19 cellular contexts compared by ENCODE assay signal in genomic region chr2:65638438-65638837, GRCh38.
A peak's percentile ranks its signal among the peaks of the same experiment; 100 is the strongest.
DNase-seq lines count a peak whose midpoint lies in the region; ATAC-seq and TF ChIP-seq lines count a peak whose summit lies in the region.
"Had no signal": no experiment of that assay in that cellular context is flagged by ENCODE, and none has a peak within 500 bp of the region (broad histone marks: within the 10 kb centered on the region; RNA-seq: fewer than 3 reads in every experiment).

No MANE protein-coding gene starts in this region.

- peak overlapping the region; percentile 92 for H3K27ac ChIP-seq in SK-N-MC
- H3K27ac ChIP-seq: BLaER1 treated with 17β-estradiol and CSF1 and Interleukin-3, amounts not matched to agents 10 nM and 100 nM; cardiac muscle cell; psoas muscle had no signal

- intact Hi-C loops in activated CD4-positive, alpha-beta T cell treated with anti-CD3 and anti-CD28 coated beads, Interleukin-2, amount 10 ng/mL, durations not matched to agents 24 days and 14 days (cut with micrococcal nuclease), result no loop called here

- no peaks in the 10 kb centered on the region for H3K36me3 ChIP-seq in HAP-1 (replicated peaks)
- no peaks in the 10 kb centered on the region for H3K36me3 ChIP-seq in SK-N-MC (ENCODE audit: insufficient read depth, low read length)
- H3K36me3 ChIP-seq: BLaER1 treated with 17β-estradiol and CSF1 and Interleukin-3, amounts not matched to agents 10 nM and 100 nM; cardiac muscle cell had no signal

- peak; percentile 32 for TF ChIP-seq CTCF in AG10803 (conservative IDR thresholded peaks at IDR 0.05; ENCODE audit: low read length)
- TF ChIP-seq CTCF in glutamatergic neuron (IDR thresholded peaks at IDR 0.05; ENCODE audit: partially characterized antibody, unreplicated experiment), result peak; percentile 21

- H3K36me3 Mint-ChIP-seq in glutamatergic neuron (ENCODE audit: unreplicated experiment), result no peaks in the 10 kb centered on the region
- H3K36me3 Mint-ChIP-seq in activated CD4-positive, alpha-beta T cell treated with anti-CD3 and anti-CD28 coated beads, Interleukin-2, amount 10 ng/mL, durations not matched to agents 24 days and 14 days (ENCODE audit: low read depth), result no peaks in the 10 kb centered on the region
- H3K36me3 Mint-ChIP-seq: immature natural killer cell had no signal

- H3K4me1 Mint-ChIP-seq in glutamatergic neuron (ENCODE audit: low read depth, unreplicated experiment), result no peaks in the 10 kb centered on the region
- peaks cover 2% of the 10 kb centered on the region for H3K4me1 Mint-ChIP-seq in activated CD4-positive, alpha-beta T cell treated with anti-CD3 and anti-CD28 coated beads, Interleukin-2, amount 10 ng/mL, durations not matched to agents 24 days and 14 days

- H3K9me3 ChIP-seq in HAP-1 (no peaks in the 10 kb centered on the region), SK-N-MC (ENCODE audit: low read depth, low read length) (no peaks in the 10 kb centered on the region)
- H3K9me3 ChIP-seq: BLaER1 treated with 17β-estradiol and CSF1 and Interleukin-3, amounts not matched to agents 10 nM and 100 nM; mucosa of descending colon; psoas muscle had no signal

- H3K4me3 ChIP-seq in AG10803 (ENCODE audit: low read length), result no peak overlapping the region
- H3K4me3 ChIP-seq in HAP-1, result no peak overlapping the region
- 0 out of 2 replicates have a peak overlapping the region, but pooled peaks have one; percentile 9 for H3K4me3 ChIP-seq in SK-N-MC
- H3K4me3 ChIP-seq: BLaER1 treated with 17β-estradiol and CSF1 and Interleukin-3, amounts not matched to agents 10 nM and 100 nM; cardiac muscle cell; mucosa of descending colon; psoas muscle had no signal

- H3K9me3 Mint-ChIP-seq in glutamatergic neuron (ENCODE audit: unreplicated experiment), result peaks cover under 1% of the 10 kb centered on the region
- H3K9me3 Mint-ChIP-seq in activated CD4-positive, alpha-beta T cell treated with anti-CD3 and anti-CD28 coated beads, Interleukin-2, amount 10 ng/mL, durations not matched to agents 24 days and 14 days, result no peaks in the 10 kb centered on the region
- H3K9me3 Mint-ChIP-seq: immature natural killer cell had no signal

- no peak overlapping the region for H3K4me3 Mint-ChIP-seq in glutamatergic neuron (ENCODE audit: unreplicated experiment)
- H3K4me3 Mint-ChIP-seq in activated CD4-positive, alpha-beta T cell treated with anti-CD3 and anti-CD28 coated beads, Interleukin-2, amount 10 ng/mL, durations not matched to agents 24 days and 14 days, result no peak overlapping the region
- H3K4me3 Mint-ChIP-seq: immature natural killer cell had no signal

- H3K27me3 ChIP-seq in HAP-1 (ENCODE audit: low read depth), result peaks cover 4% of the 10 kb centered on the region; the same call in 1 of the 2 replicates
- H3K27me3 ChIP-seq: BLaER1 treated with 17β-estradiol and CSF1 and Interleukin-3, amounts not matched to agents 10 nM and 100 nM; cardiac muscle cell had no signal

- no peaks in the 10 kb centered on the region for H3K27me3 Mint-ChIP-seq in glutamatergic neuron (ENCODE audit: unreplicated experiment)
- no peaks in the 10 kb centered on the region for H3K27me3 Mint-ChIP-seq in activated CD4-positive, alpha-beta T cell treated with anti-CD3 and anti-CD28 coated beads, Interleukin-2, amount 10 ng/mL, durations not matched to agents 24 days and 14 days

- in situ Hi-C loops in HAP-1 (cut with MboI; ENCODE audit: low sequenced_read_pairs), result loop anchor here (25.0 kb wide), 2 partner anchors 799 to 924 kb away; partner anchors contain the start of gene MEIS1

- peaks cover 40% of the 10 kb centered on the region for H3K4me1 ChIP-seq in HAP-1
- H3K4me1 ChIP-seq: psoas muscle had no signal

- H3K27ac Mint-ChIP-seq in glutamatergic neuron (ENCODE audit: unreplicated experiment), result no peak overlapping the region
- no peak overlapping the region for H3K27ac Mint-ChIP-seq in activated CD4-positive, alpha-beta T cell treated with anti-CD3 and anti-CD28 coated beads, Interleukin-2, amount 10 ng/mL, durations not matched to agents 24 days and 14 days
- H3K27ac Mint-ChIP-seq: immature natural killer cell had no signal

- DNase-seq in AG10803 (ENCODE audit: low read depth) (no peak), HAP-1 (ENCODE audit: low spot score in 2 of 2) (peak; percentile 44 to 55), SK-N-MC (ENCODE audit: low read depth, low spot score) (no peak), glutamatergic neuron (no peak), Ammon's horn (ENCODE audit: low spot score) (no peak), cerebellum (ENCODE audit: low spot score) (no peak)
- no peak for DNase-seq in activated CD4-positive, alpha-beta T cell treated with anti-CD3 and anti-CD28 coated beads, Interleukin-2, amount 10 ng/mL, durations not matched to agents 24 days and 14 days
- DNase-seq: activated CD4-positive, alpha-beta T cell treated with anti-CD3 and anti-CD28 coated beads, Interleukin-2, amount 50 U/mL, for 4 hours; activated gamma-delta T cell; immature natural killer cell; mucosa of descending colon; NCI-H774; psoas muscle; stimulated activated CD4-positive, alpha-beta T cell treated with anti-CD3 and anti-CD28 coated beads, Interleukin-4, amount 100 ng/mL, for 1 hour; stimulated activated naive CD8-positive, alpha-beta T cell treated with anti-CD3 and anti-CD28 coated beads, Interleukin-15, Interleukin-2, amounts not matched to agents 100 U/mL and 50 U/mL, for 24 hours; T-helper 1 cell had no signal

- ATAC-seq in GM18873 (IDR thresholded peaks at IDR 0.05; ENCODE audit: low FRiP score, unreplicated experiment), result no peak
- ATAC-seq: mucosa of descending colon; psoas muscle; stimulated activated naive CD8-positive, alpha-beta T cell treated with anti-CD3 and anti-CD28 coated beads, Interleukin-15, Interleukin-2, amounts not matched to agents 100 U/mL and 50 U/mL, for 24 hours had no signal

- peak overlapping the region; percentile 13 for H3K9ac ChIP-seq in SK-N-MC (ENCODE audit: insufficient read length)
- H3K9ac ChIP-seq: BLaER1 treated with 17β-estradiol and CSF1 and Interleukin-3, amounts not matched to agents 10 nM and 100 nM had no signal

Comparison
In these comparisons a context has a peak if more than half of its experiments do, and no peak if none do; other contexts are left out.
1. DNase-seq: peak in HAP-1 (2 of 2); none in AG10803 (single experiment), SK-N-MC (single experiment), glutamatergic neuron (single experiment), activated CD4-positive, alpha-beta T cell treated with anti-CD3 and anti-CD28 coated beads, Interleukin-2, amount 10 ng/mL, durations not matched to agents 24 days and 14 days (single experiment), Ammon's horn (single experiment) and cerebellum (single experiment).